In genomic region chr18:49019446-49020045, GRCh38 we compare ENCODE assay signal across 22 cellular contexts.
DNase-seq lines count a peak whose midpoint lies in the region; ATAC-seq and TF ChIP-seq lines count a peak whose summit lies in the region.
"Had no signal": no experiment of that assay in that cellular context is flagged by ENCODE, and none has a peak within 500 bp of the region (broad histone marks: within the 10 kb centered on the region; RNA-seq: fewer than 3 reads in every experiment).

No MANE protein-coding gene starts in this region.

- no peak for DNase-seq in MCF 10A (ENCODE audit: unreplicated experiment)
- DNase-seq in mammary epithelial cell, result no peak
- no peak for DNase-seq in SJSA1 (ENCODE audit: low read depth in 1 of 2, low spot score in 2 of 2)
- peak; percentile 23 for DNase-seq in fibroblast of mammary gland (ENCODE audit: low read depth)
- DNase-seq in vagina (ENCODE audit: extremely low spot score in 2 of 2), result peak; percentile 70 to 74
- no peak for DNase-seq in NCI-H748 (lab: John Stamatoyannopoulos, UW; ENCODE audit: unreplicated experiment)
- DNase-seq: activated CD4-positive, alpha-beta T cell treated with anti-CD3 and anti-CD28 coated beads, Interleukin-2, amount 50 U/mL, for 1 hour; amygdala; CD8-positive, alpha-beta memory T cell; HFFc6; Karpas-422; NCI-H1436 treated with DMSO at 0.1 percent for 48 hours; NCI-H2227 treated with DMSO at 0.1 percent for 48 hours; NK-92 treated with Interleukin-12 subunit alpha and Interleukin-12 subunit beta, amount 100 ng/mL, for 24 hours; occipital lobe; SHP77; T-helper 9 cell had no signal

- H3K9me3 Mint-ChIP-seq in MCF 10A (ENCODE audit: unreplicated experiment), result no peaks in the 10 kb centered on the region
- H3K9me3 Mint-ChIP-seq: activated T-helper 1 cell treated with anti-CD3 and anti-CD28 coated beads, Interleukin-12 subunit alpha, Interleukin-12 subunit beta, Interleukin-2, Interleukin-4 antibody, amounts not matched to agents 30 ng/mL and 10 ng/mL and 1 ng/mL, durations not matched to agents 14 hours and 24 hours and 36 hours; CD8-positive, alpha-beta memory T cell; HFFc6 had no signal

- H3K4me1 ChIP-seq in mammary epithelial cell (ENCODE audit: insufficient read depth, low read length) (peaks cover 32% of the 10 kb centered on the region), SJSA1 (replicated peaks) (peaks cover 43% of the 10 kb centered on the region), vagina (peaks cover 24% of the 10 kb centered on the region)

- H3K36me3 Mint-ChIP-seq in MCF 10A (ENCODE audit: insufficient read depth, unreplicated experiment), result no peaks in the 10 kb centered on the region
- H3K36me3 Mint-ChIP-seq: CD8-positive, alpha-beta memory T cell had no signal

- POLR2A ChIA-PET in MCF 10A (lab: Yijun Ruan, JAX), result interaction anchor here (0.7 kb wide), 1 partner anchor 68 kb away, joined by 3 read pairs; no protein-coding TSS in a partner anchor

- no peak overlapping the region for H3K4me3 Mint-ChIP-seq in MCF 10A (ENCODE audit: unreplicated experiment)
- H3K4me3 Mint-ChIP-seq: activated T-helper 1 cell treated with anti-CD3 and anti-CD28 coated beads, Interleukin-12 subunit alpha, Interleukin-12 subunit beta, Interleukin-2, Interleukin-4 antibody, amounts not matched to agents 30 ng/mL and 10 ng/mL and 1 ng/mL, durations not matched to agents 14 hours and 24 hours and 36 hours; CD8-positive, alpha-beta memory T cell; HFFc6 had no signal

- BruUV-seq in MCF 10A (replicated peaks; lab: Mats Ljungman, UMichigan), result TSS peak; percentile 19
- BruUV-seq in mammary epithelial cell (replicated peaks; lab: Mats Ljungman, UMichigan), result no TSS peak

- dilution Hi-C loops in mammary epithelial cell (cut with HindIII; ENCODE audit: low sequenced_read_pairs), result no loop called here

- H3K4me1 Mint-ChIP-seq in MCF 10A (ENCODE audit: insufficient read depth, unreplicated experiment), result peaks cover 19% of the 10 kb centered on the region
- H3K4me1 Mint-ChIP-seq: CD8-positive, alpha-beta memory T cell had no signal

- H3K79me2 ChIP-seq in mammary epithelial cell (ENCODE audit: insufficient read depth, low read length), result no peaks in the 10 kb centered on the region

- H2AFZ ChIP-seq in mammary epithelial cell (ENCODE audit: low read depth, low read length), result no peak overlapping the region

- no peak for ATAC-seq in HG02852 (IDR thresholded peaks at IDR 0.05; ENCODE audit: unreplicated experiment)
- ATAC-seq in HG03039 (IDR thresholded peaks at IDR 0.05; ENCODE audit: unreplicated experiment), result no peak

- H3K9ac ChIP-seq in mammary epithelial cell (ENCODE audit: insufficient read depth, low read length), result no peak overlapping the region

- H3K27me3 ChIP-seq in mammary epithelial cell (ENCODE audit: insufficient read depth, low read length), result no peaks in the 10 kb centered on the region
- no peaks in the 10 kb centered on the region for H3K27me3 ChIP-seq in SJSA1 (replicated peaks)
- no peaks in the 10 kb centered on the region for H3K27me3 ChIP-seq in vagina
- H3K27me3 ChIP-seq: sigmoid colon had no signal

- WGBS in mammary epithelial cell (ENCODE audit: low coverage, missing lambda C conversion rate), result 100% methylated on average over 6 of the region's 8 CpGs

- no peaks in the 10 kb centered on the region for H3K27me3 Mint-ChIP-seq in MCF 10A (ENCODE audit: insufficient read depth, unreplicated experiment)

- H4K20me1 ChIP-seq in mammary epithelial cell (ENCODE audit: insufficient read depth, low read length), result no peaks in the 10 kb centered on the region

- no peaks in the 10 kb centered on the region for H3K9me3 ChIP-seq in mammary epithelial cell (replicated peaks; ENCODE audit: insufficient read depth, low read length)
- no peaks in the 10 kb centered on the region for H3K9me3 ChIP-seq in SJSA1 (replicated peaks)
- H3K9me3 ChIP-seq in vagina, result no peaks in the 10 kb centered on the region
- H3K9me3 ChIP-seq: sigmoid colon had no signal

- TF ChIP-seq CTCF in MCF 10A (IDR thresholded peaks at IDR 0.05; ENCODE audit: unreplicated experiment) (no peak), mammary epithelial cell (conservative IDR thresholded peaks at IDR 0.05 in 1 of 2, IDR thresholded peaks at IDR 0.05 in 1 of 2; ENCODE audit: extremely low read depth in 1 of 2, insufficient read depth in 1 of 2, low read depth in 1 of 2, low read length in 2 of 2) (no peak), fibroblast of mammary gland (conservative IDR thresholded peaks at IDR 0.05; ENCODE audit: control insufficient read depth, insufficient read depth, low read depth, low read length) (no peak), vagina (IDR thresholded peaks at IDR 0.05) (no peak)

- TF ChIP-seq POLR2A in vagina (IDR thresholded peaks at IDR 0.05), result no peak

- no peak overlapping the region for H3K27ac Mint-ChIP-seq in MCF 10A (ENCODE audit: low read depth, unreplicated experiment)
- H3K27ac Mint-ChIP-seq: activated T-helper 1 cell treated with anti-CD3 and anti-CD28 coated beads, Interleukin-12 subunit alpha, Interleukin-12 subunit beta, Interleukin-2, Interleukin-4 antibody, amounts not matched to agents 30 ng/mL and 10 ng/mL and 1 ng/mL, durations not matched to agents 14 hours and 24 hours and 36 hours; CD8-positive, alpha-beta memory T cell had no signal

- H3K27ac ChIP-seq in mammary epithelial cell (ENCODE audit: insufficient read depth, low read depth, low read length), result no peak overlapping the region
- 0 out of 2 replicates have a peak overlapping the region, but pooled peaks have one; percentile 11 for H3K27ac ChIP-seq in SJSA1
- no peak overlapping the region for H3K27ac ChIP-seq in vagina
- H3K27ac ChIP-seq: HL-60, sigmoid colon had no signal

- H3K4me2 ChIP-seq in mammary epithelial cell (ENCODE audit: insufficient read depth, low read depth, low read length), result no peak overlapping the region

- no peak overlapping the region for H3K4me3 ChIP-seq in mammary epithelial cell (replicated peaks in 1 of 3; ENCODE audit: insufficient read depth in 1 of 3, low read depth in 2 of 3, low read length in 3 of 3)
- no peak overlapping the region for H3K4me3 ChIP-seq in SJSA1
- H3K4me3 ChIP-seq in fibroblast of mammary gland (ENCODE audit: control insufficient read depth, low read depth, low read length), result no peak overlapping the region
- H3K4me3 ChIP-seq in vagina, result no peak overlapping the region
- H3K4me3 ChIP-seq: sigmoid colon had no signal

- no peaks in the 10 kb centered on the region for H3K36me3 ChIP-seq in mammary epithelial cell (ENCODE audit: insufficient read depth, low read length)
- H3K36me3 ChIP-seq in SJSA1, result no peaks in the 10 kb centered on the region
- no peaks in the 10 kb centered on the region for H3K36me3 ChIP-seq in vagina
- H3K36me3 ChIP-seq: sigmoid colon had no signal

- intact Hi-C loops in MCF 10A (cut with micrococcal nuclease) (loop anchor here (2.0 to 10.0 kb wide), 3 partner anchors 69 to 395 kb away; partner anchors contain the start of gene SMAD7), mammary epithelial cell (cut with micrococcal nuclease) (loop anchor here (2.0 to 10.0 kb wide), 4 partner anchors 23 to 395 kb away; no protein-coding TSS in a partner anchor), vagina (cut with DNase I) (no loop called here)

- CTCF ChIA-PET in MCF 10A (lab: Yijun Ruan, JAX), result interaction anchor here (0.5 to 0.7 kb wide), 2 partner anchors 45 to 437 kb away, joined by 3 read pairs; no protein-coding TSS in a partner anchor
- CTCF ChIA-PET in mammary epithelial cell (lab: Charles Lee; ENCODE audit: low non-redundant PET), result no interaction called here

- in situ Hi-C loops in mammary epithelial cell (cut with MboI; ENCODE audit: low sequenced_read_pairs in 2 of 2), result no loop called here

Comparison
In these comparisons a context has a peak if more than half of its experiments do, and no peak if none do; other contexts are left out.
1. DNase-seq: peak in fibroblast of mammary gland (single experiment) and vagina (2 of 2); none in MCF 10A (single experiment), mammary epithelial cell (single experiment), SJSA1 (0 of 2) and NCI-H748 (single experiment).